In the genomic region with DNA sequence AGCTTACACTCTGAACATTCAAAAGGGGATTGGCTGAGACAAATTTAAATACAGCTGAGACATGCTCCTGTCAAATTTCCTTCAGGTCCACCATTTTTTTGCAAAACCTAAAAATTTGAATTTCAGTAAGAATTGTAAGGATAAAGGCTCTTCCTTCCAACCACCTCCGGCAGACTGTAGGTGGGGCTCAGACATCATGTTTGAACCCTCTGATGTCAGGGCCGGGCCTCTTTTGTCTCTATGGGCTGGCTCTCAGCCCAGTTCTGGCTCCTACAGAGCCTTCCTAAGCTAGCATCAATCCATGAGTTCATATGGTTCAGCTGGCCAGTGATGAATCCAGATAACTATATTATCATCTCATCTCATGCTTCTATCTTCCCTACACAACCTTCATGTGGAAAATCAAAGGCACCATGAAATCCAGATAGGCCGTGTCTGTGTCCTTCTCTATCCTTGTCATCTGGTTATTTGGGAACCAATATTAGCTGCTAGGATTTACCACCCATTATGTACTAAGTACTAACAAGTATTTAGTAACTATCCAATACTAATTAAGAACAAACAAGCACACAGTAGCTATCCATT, we compare ENCODE assay signal across 10 cellular contexts. TPM values are rescaled to one million over a fixed set of nuclear protein-coding genes. Genes with fewer than 3 reads are reported as not detected.
A peak's percentile ranks its signal among the peaks of the same experiment; 100 is the strongest.
DNase-seq lines count a peak whose midpoint lies in the region; ATAC-seq and TF ChIP-seq lines count a peak whose summit lies in the region.
"Had no signal": no experiment of that assay in that cellular context is flagged by ENCODE, and none has a peak within 500 bp of the region (broad histone marks: within the 10 kb centered on the region; RNA-seq: fewer than 3 reads in every experiment).

No MANE protein-coding gene starts in this region.

- no peaks in the 10 kb centered on the region for H3K36me3 ChIP-seq in OCI-LY3 (replicated peaks; ENCODE audit: low read depth, low read length)

- H3K9ac ChIP-seq in OCI-LY3 (ENCODE audit: low read length), result no peak overlapping the region

- peak; percentile 32; the same call in 1 of the 2 replicates for TF ChIP-seq CTCF in OCI-LY3 (IDR thresholded peaks at IDR 0.05; ENCODE audit: low read depth, low read length)
- TF ChIP-seq CTCF in glutamatergic neuron (IDR thresholded peaks at IDR 0.05; ENCODE audit: partially characterized antibody, unreplicated experiment), result no peak

- no peak overlapping the region for H3K27ac ChIP-seq in OCI-LY3 (ENCODE audit: low read length)
- H3K27ac ChIP-seq in substantia nigra (ENCODE audit: low read depth, low read length, poor library complexity, severe bottlenecking), result no peak overlapping the region
- H3K27ac ChIP-seq: neutrophil had no signal

- H3K9me3 ChIP-seq in OCI-LY3 (ENCODE audit: insufficient read depth, low read length), result no peaks in the 10 kb centered on the region
- H3K9me3 ChIP-seq: neutrophil had no signal

- ATAC-seq in activated CD4-positive, alpha-beta T cell treated with anti-CD3 and anti-CD28 coated beads for 36 hours, result no peak
- no peak for ATAC-seq in GM19395 (IDR thresholded peaks at IDR 0.05; ENCODE audit: unreplicated experiment)

- no peak overlapping the region for H3K4me3 ChIP-seq in OCI-LY3 (ENCODE audit: low read length)

- peak; percentile 25 for DNase-seq in activated CD4-positive, alpha-beta T cell treated with anti-CD3 and anti-CD28 coated beads for 36 hours
- no peak for DNase-seq in activated CD4-positive, alpha-beta T cell treated with anti-CD3 and anti-CD28 coated beads for 1 hour
- peak; percentile 46 for DNase-seq in fibroblast of the conjunctiva (ENCODE audit: low read depth)
- DNase-seq in substantia nigra (lab: John Stamatoyannopoulos, UW), result peak in 33 of 49 donors; percentile 4 to 60 (median 30)
- no peak for DNase-seq in glutamatergic neuron
- no peak for DNase-seq in NOMO-1 treated with DMSO at 0.1 percent for 48 hours (lab: John Stamatoyannopoulos, UW; ENCODE audit: unreplicated experiment)
- DNase-seq: activated naive CD8-positive, alpha-beta T cell treated with anti-CD3 and anti-CD28 coated beads, Interleukin-2, amount 10 ng/mL, durations not matched to agents 7 days and 5 days had no signal

- no peak overlapping the region for H2AFZ ChIP-seq in OCI-LY3 (ENCODE audit: low read depth, low read length)

- no peak overlapping the region for H3K4me3 Mint-ChIP-seq in activated CD4-positive, alpha-beta T cell treated with anti-CD3 and anti-CD28 coated beads for 36 hours
- no peak overlapping the region for H3K4me3 Mint-ChIP-seq in glutamatergic neuron (ENCODE audit: unreplicated experiment)
- H3K4me3 Mint-ChIP-seq: activated naive CD8-positive, alpha-beta T cell treated with anti-CD3 and anti-CD28 coated beads, Interleukin-2, amount 10 ng/mL, durations not matched to agents 7 days and 5 days had no signal

- peaks cover 2% of the 10 kb centered on the region for H3K36me3 Mint-ChIP-seq in activated CD4-positive, alpha-beta T cell treated with anti-CD3 and anti-CD28 coated beads for 36 hours (ENCODE audit: low read depth)
- peaks cover 5% of the 10 kb centered on the region for H3K36me3 Mint-ChIP-seq in glutamatergic neuron (ENCODE audit: unreplicated experiment)
- H3K36me3 Mint-ChIP-seq: activated naive CD8-positive, alpha-beta T cell treated with anti-CD3 and anti-CD28 coated beads, Interleukin-2, amount 10 ng/mL, durations not matched to agents 7 days and 5 days had no signal

- no peaks in the 10 kb centered on the region for H3K9me3 Mint-ChIP-seq in activated CD4-positive, alpha-beta T cell treated with anti-CD3 and anti-CD28 coated beads for 36 hours (ENCODE audit: low read depth)
- H3K9me3 Mint-ChIP-seq in glutamatergic neuron (ENCODE audit: unreplicated experiment), result peaks cover 20% of the 10 kb centered on the region
- H3K9me3 Mint-ChIP-seq: activated naive CD8-positive, alpha-beta T cell treated with anti-CD3 and anti-CD28 coated beads, Interleukin-2, amount 10 ng/mL, durations not matched to agents 7 days and 5 days had no signal

- no peaks in the 10 kb centered on the region for H3K4me1 ChIP-seq in OCI-LY3 (ENCODE audit: low read length)

- no peaks in the 10 kb centered on the region for H4K20me1 ChIP-seq in OCI-LY3 (ENCODE audit: insufficient read depth, low read length)

- no peaks in the 10 kb centered on the region for H3K79me2 ChIP-seq in OCI-LY3 (ENCODE audit: low read length)

- no peaks in the 10 kb centered on the region for H3K27me3 Mint-ChIP-seq in activated CD4-positive, alpha-beta T cell treated with anti-CD3 and anti-CD28 coated beads for 36 hours
- peaks cover 3% of the 10 kb centered on the region for H3K27me3 Mint-ChIP-seq in glutamatergic neuron (ENCODE audit: unreplicated experiment)
- H3K27me3 Mint-ChIP-seq: activated naive CD8-positive, alpha-beta T cell treated with anti-CD3 and anti-CD28 coated beads, Interleukin-2, amount 10 ng/mL, durations not matched to agents 7 days and 5 days had no signal

- no peaks in the 10 kb centered on the region; the same call in 1 of the 2 replicates for H3K27me3 ChIP-seq in OCI-LY3 (ENCODE audit: low read depth, low read length)
- H3K27me3 ChIP-seq: neutrophil had no signal

- CTCF ChIA-PET in activated CD4-positive, alpha-beta T cell treated with anti-CD3 and anti-CD28 coated beads for 36 hours (lab: Charles Lee), result interaction anchor here (1.0 kb wide), 1 partner anchor 12 kb away, joined by 3 read pairs; no protein-coding TSS in a partner anchor

- intact Hi-C loops in activated CD4-positive, alpha-beta T cell treated with anti-CD3 and anti-CD28 coated beads for 36 hours (cut with DNase I, micrococcal nuclease), result loop anchor here in 1 of 2 experiments (10.0 kb wide), 1 partner anchor 57 kb away; no protein-coding TSS in a partner anchor

- H3K4me1 Mint-ChIP-seq in activated CD4-positive, alpha-beta T cell treated with anti-CD3 and anti-CD28 coated beads for 36 hours, result no peaks in the 10 kb centered on the region
- peaks cover 2% of the 10 kb centered on the region for H3K4me1 Mint-ChIP-seq in glutamatergic neuron (ENCODE audit: low read depth, unreplicated experiment)
- H3K4me1 Mint-ChIP-seq: activated naive CD8-positive, alpha-beta T cell treated with anti-CD3 and anti-CD28 coated beads, Interleukin-2, amount 10 ng/mL, durations not matched to agents 7 days and 5 days had no signal

- no peak overlapping the region for H3K27ac Mint-ChIP-seq in activated CD4-positive, alpha-beta T cell treated with anti-CD3 and anti-CD28 coated beads for 36 hours
- no peak overlapping the region for H3K27ac Mint-ChIP-seq in glutamatergic neuron (ENCODE audit: unreplicated experiment)
- H3K27ac Mint-ChIP-seq: activated naive CD8-positive, alpha-beta T cell treated with anti-CD3 and anti-CD28 coated beads, Interleukin-2, amount 10 ng/mL, durations not matched to agents 7 days and 5 days had no signal

- no peak overlapping the region for H3K4me2 ChIP-seq in OCI-LY3 (ENCODE audit: low read length)

- POLR2A ChIA-PET in activated CD4-positive, alpha-beta T cell treated with anti-CD3 and anti-CD28 coated beads for 36 hours (lab: Charles Lee), result no interaction called here

RNA-seq across cellular contexts. Expression of a gene that starts 44.2 kb away (rescaled TPM):
- under 1 TPM; 0.85 to 0.90 TPM for total RNA-seq in activated CD4-positive, alpha-beta T cell treated with anti-CD3 and anti-CD28 coated beads for 36 hours
- total RNA-seq in glutamatergic neuron (ENCODE audit: unreplicated experiment), result 2.8 TPM

Comparison
In these comparisons a context has a peak if more than half of its experiments do, and no peak if none do; other contexts are left out.
1. DNase-seq: peak in activated CD4-positive, alpha-beta T cell treated with anti-CD3 and anti-CD28 coated beads for 36 hours (single experiment), fibroblast of the conjunctiva (single experiment) and substantia nigra (33 of 49); none in activated CD4-positive, alpha-beta T cell treated with anti-CD3 and anti-CD28 coated beads for 1 hour (single experiment), glutamatergic neuron (single experiment) and NOMO-1 treated with DMSO at 0.1 percent for 48 hours (single experiment).